In the genomic region with DNA sequence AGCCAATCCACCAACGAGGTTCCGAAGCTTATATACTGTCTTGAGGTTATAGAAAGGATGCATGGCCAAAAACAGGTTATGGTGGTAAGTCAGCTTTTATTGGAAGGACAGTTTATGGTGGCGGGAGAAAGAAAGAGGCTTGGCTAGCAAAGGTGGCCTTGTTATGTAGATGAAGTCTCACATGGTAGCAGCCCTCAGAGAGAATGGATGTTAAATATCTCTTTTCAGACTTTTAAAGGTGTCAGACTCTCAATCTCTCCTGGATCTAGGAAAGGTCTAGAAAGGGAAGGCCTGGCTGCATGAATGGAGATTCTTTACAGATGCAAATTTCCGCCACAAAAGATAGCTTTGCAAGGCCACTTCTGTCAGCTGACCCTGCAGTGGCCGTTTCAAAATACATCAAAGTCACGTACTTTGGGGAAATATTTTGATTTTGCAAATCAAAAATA, we compare ENCODE assay signal across 20 cellular contexts.
"Had no signal": no experiment of that assay in that cellular context is flagged by ENCODE, and none has a peak within 500 bp of the region (broad histone marks: within the 10 kb centered on the region; RNA-seq: fewer than 3 reads in every experiment).

No MANE protein-coding gene starts in this region.

- H3K4me1 Mint-ChIP-seq: naive thymus-derived CD4-positive, alpha-beta T cell; stimulated activated memory B cell treated with anti-CD40 and anti-IgM and Interleukin-4, amounts not matched to agents 10 μg/mL and 1 μg/mL and 100 μg/mL, for 72 hours; stimulated activated naive CD8-positive, alpha-beta T cell treated with anti-CD3 and anti-CD28 coated beads, Interleukin-15, amount 100 ng/mL, for 72 hours had no signal

- H3K36me3 ChIP-seq: heart left ventricle, right lobe of liver, transverse colon had no signal

- H3K79me2 ChIP-seq: parathyroid adenoma had no signal

- H3K27ac Mint-ChIP-seq: naive thymus-derived CD4-positive, alpha-beta T cell; nephron progenitor cell; stimulated activated memory B cell treated with anti-CD40 and anti-IgM and Interleukin-4, amounts not matched to agents 10 μg/mL and 1 μg/mL and 100 μg/mL, for 72 hours; stimulated activated naive CD8-positive, alpha-beta T cell treated with anti-CD3 and anti-CD28 coated beads, Interleukin-15, amount 100 ng/mL, for 72 hours had no signal

- FAIRE-seq: islet of Langerhans had no signal

- H3K4me1 ChIP-seq: parathyroid adenoma, psoas muscle, right lobe of liver, transverse colon had no signal

- H2AFZ ChIP-seq: parathyroid adenoma had no signal

- H3K4me3 ChIP-seq: coronary artery, heart left ventricle, psoas muscle, right lobe of liver, testis, transverse colon had no signal

- DNase-seq: effector CD4-positive, alpha-beta T cell; foreskin melanocyte; heart left ventricle; hippocampal formation; kidney glomerular epithelial cell; naive thymus-derived CD4-positive, alpha-beta T cell; nephron progenitor cell; psoas muscle; retina; right lobe of liver; stimulated activated CD4-positive, alpha-beta T cell treated with anti-CD3 and anti-CD28 coated beads, Interleukin-15, amount 100 ng/mL, for 24 hours; stimulated activated CD4-positive, alpha-beta T cell treated with anti-CD3 and anti-CD28 coated beads, Interleukin-1b, Interleukin-23, amount 100 ng/mL, for 48 hours; stimulated activated CD4-positive, alpha-beta T cell treated with anti-CD3 and anti-CD28 coated beads, Interleukin-4, amount 100 ng/mL, for 24 hours; stimulated activated naive CD8-positive, alpha-beta T cell treated with anti-CD3 and anti-CD28 coated beads, Interleukin-15, amount 100 ng/mL, for 72 hours; testis; transverse colon had no signal

- H3K9ac ChIP-seq: parathyroid adenoma had no signal

- H3K9me3 ChIP-seq: heart left ventricle, psoas muscle, right lobe of liver, testis had no signal

- H3K27ac ChIP-seq: coronary artery, parathyroid adenoma, psoas muscle, right lobe of liver, testis, transverse colon had no signal

- H3K4me3 Mint-ChIP-seq: naive thymus-derived CD4-positive, alpha-beta T cell; nephron progenitor cell; stimulated activated memory B cell treated with anti-CD40 and anti-IgM and Interleukin-4, amounts not matched to agents 10 μg/mL and 1 μg/mL and 100 μg/mL, for 72 hours; stimulated activated naive CD8-positive, alpha-beta T cell treated with anti-CD3 and anti-CD28 coated beads, Interleukin-15, amount 100 ng/mL, for 72 hours had no signal

- H3K36me3 Mint-ChIP-seq: naive thymus-derived CD4-positive, alpha-beta T cell; stimulated activated memory B cell treated with anti-CD40 and anti-IgM and Interleukin-4, amounts not matched to agents 10 μg/mL and 1 μg/mL and 100 μg/mL, for 72 hours had no signal

- ATAC-seq: naive thymus-derived CD4-positive, alpha-beta T cell; psoas muscle; right lobe of liver; stimulated activated memory B cell treated with anti-CD40 and anti-IgM and Interleukin-4, amounts not matched to agents 10 μg/mL and 1 μg/mL and 100 μg/mL, for 72 hours; stimulated activated naive CD8-positive, alpha-beta T cell treated with anti-CD3 and anti-CD28 coated beads, Interleukin-15, amount 100 ng/mL, for 72 hours had no signal

- H3K27me3 Mint-ChIP-seq: naive thymus-derived CD4-positive, alpha-beta T cell; stimulated activated memory B cell treated with anti-CD40 and anti-IgM and Interleukin-4, amounts not matched to agents 10 μg/mL and 1 μg/mL and 100 μg/mL, for 72 hours; stimulated activated naive CD8-positive, alpha-beta T cell treated with anti-CD3 and anti-CD28 coated beads, Interleukin-15, amount 100 ng/mL, for 72 hours had no signal

- H3K27me3 ChIP-seq: heart left ventricle, right lobe of liver, testis, transverse colon had no signal
